Comparison of ENCODE assay signal across 6 cellular contexts in genomic region chr7:123634011-123634573, GRCh38. TPM values are rescaled to one million over a fixed set of nuclear protein-coding genes. Genes with fewer than 3 reads are reported as not detected.
"Had no signal": no experiment of that assay in that cellular context is flagged by ENCODE, and none has a peak within 500 bp of the region (broad histone marks: within the 10 kb centered on the region; RNA-seq: fewer than 3 reads in every experiment).

No MANE protein-coding gene starts in this region.

RNA-seq across cellular contexts. Expression of gene LMOD2, which starts 21.6 kb away (rescaled TPM):
- total RNA-seq: activated CD8-positive, alpha-beta T cell treated with anti-CD3 and anti-CD28 coated beads for 36 hours; activated naive CD8-positive, alpha-beta T cell treated with anti-CD3 and anti-CD28 coated beads for 36 hours; activated T-cell treated with anti-CD3 and anti-CD28 coated beads, Interleukin-2, amount 50 U/mL, for 72 hours; activated T-helper 2 cell treated with anti-CD3 and anti-CD28 coated beads, Interferon-gamma antibody, Interleukin-2, Interleukin-4, amounts not matched to agents 10 μg/mL and 5 μg/mL and 100 μg/mL, durations not matched to agents 14 hours and 24 hours and 36 hours; T-helper 1 cell treated with Interleukin-12 subunit alpha and Interleukin-12 subunit beta and Interleukin-4 antibody, amounts not matched to agents 30 ng/mL and 1 ng/mL, for 36 hours had no signal

RNA-seq across cellular contexts. Expression of gene ASB15, which starts 32.5 kb away (rescaled TPM):
- total RNA-seq: activated CD8-positive, alpha-beta T cell treated with anti-CD3 and anti-CD28 coated beads for 36 hours; activated naive CD8-positive, alpha-beta T cell treated with anti-CD3 and anti-CD28 coated beads for 36 hours; activated T-cell treated with anti-CD3 and anti-CD28 coated beads, Interleukin-2, amount 50 U/mL, for 72 hours; activated T-helper 2 cell treated with anti-CD3 and anti-CD28 coated beads, Interferon-gamma antibody, Interleukin-2, Interleukin-4, amounts not matched to agents 10 μg/mL and 5 μg/mL and 100 μg/mL, durations not matched to agents 14 hours and 24 hours and 36 hours; SJCRH30; T-helper 1 cell treated with Interleukin-12 subunit alpha and Interleukin-12 subunit beta and Interleukin-4 antibody, amounts not matched to agents 30 ng/mL and 1 ng/mL, for 36 hours had no signal
